24 cellular contexts compared by ENCODE assay signal in genomic region chrX:16155586-16155985, GRCh38. TPM values are rescaled to one million over a fixed set of nuclear protein-coding genes. Genes with fewer than 3 reads are reported as not detected.
"Had no signal": no experiment of that assay in that cellular context is flagged by ENCODE, and none has a peak within 500 bp of the region (broad histone marks: within the 10 kb centered on the region; RNA-seq: fewer than 3 reads in every experiment).

No MANE protein-coding gene starts in this region.

- ATAC-seq: activated CD8-positive, alpha-beta T cell treated with anti-CD3 and anti-CD28 coated beads, Interleukin-2, amount 10 ng/mL, durations not matched to agents 7 days and 5 days; left colon; naive thymus-derived CD4-positive, alpha-beta T cell had no signal

- DNase-seq: activated CD4-positive, alpha-beta T cell treated with anti-CD3 and anti-CD28 coated beads for 48 hours; activated CD8-positive, alpha-beta memory T cell treated with anti-CD3 and anti-CD28 coated beads, Interleukin-2, amount 50 U/mL, for 48 hours; activated CD8-positive, alpha-beta T cell treated with anti-CD3 and anti-CD28 coated beads, Interleukin-2, amount 10 ng/mL, durations not matched to agents 7 days and 5 days; activated naive CD4-positive, alpha-beta T cell; aorta; esophagus squamous epithelium; foreskin fibroblast; glutamatergic neuron; left colon; midbrain; naive thymus-derived CD4-positive, alpha-beta T cell; nucleus accumbens; right lobe of liver; spleen; stimulated activated CD4-positive, alpha-beta T cell treated with anti-CD3 and anti-CD28 coated beads, Interleukin-2, amount 100 ng/mL, for 24 hours; stimulated activated naive CD4-positive, alpha-beta T cell treated with Interleukin-2 at 50 U/mL for 16 hours; T1000; upper lobe of left lung; WERI-Rb-1 had no signal

- H3K4me3 ChIP-seq: esophagus squamous epithelium, lung, prostate gland, right lobe of liver, spleen, upper lobe of left lung had no signal

- H3K9me3 ChIP-seq: esophagus squamous epithelium, prostate gland, right lobe of liver, spleen, upper lobe of left lung had no signal

- H3K4me1 Mint-ChIP-seq: naive thymus-derived CD4-positive, alpha-beta T cell had no signal

- H3K4me1 ChIP-seq: esophagus squamous epithelium, prostate gland, right lobe of liver, spleen, upper lobe of left lung had no signal

- H3K27ac Mint-ChIP-seq: activated CD8-positive, alpha-beta T cell treated with anti-CD3 and anti-CD28 coated beads, Interleukin-2, amount 10 ng/mL, durations not matched to agents 7 days and 5 days; naive thymus-derived CD4-positive, alpha-beta T cell had no signal

- H3K36me3 ChIP-seq: esophagus squamous epithelium, prostate gland, right lobe of liver, spleen, upper lobe of left lung, WERI-Rb-1 had no signal

- H3K4me3 Mint-ChIP-seq: activated CD8-positive, alpha-beta T cell treated with anti-CD3 and anti-CD28 coated beads, Interleukin-2, amount 10 ng/mL, durations not matched to agents 7 days and 5 days; naive thymus-derived CD4-positive, alpha-beta T cell had no signal

- H3K27me3 ChIP-seq: esophagus squamous epithelium, right lobe of liver, spleen, upper lobe of left lung had no signal

- H3K36me3 Mint-ChIP-seq: naive thymus-derived CD4-positive, alpha-beta T cell had no signal

- H3K27ac ChIP-seq: esophagus squamous epithelium, prostate gland, right lobe of liver, spleen, upper lobe of left lung, WERI-Rb-1 had no signal

- FAIRE-seq: bronchial epithelial cell, endometrium had no signal

RNA-seq across cellular contexts. Expression of gene MAGEB17, which starts 11.7 kb away (rescaled TPM):
- total RNA-seq: activated CD8-positive, alpha-beta T cell treated with anti-CD3 and anti-CD28 coated beads, Interleukin-2, amount 10 ng/mL, durations not matched to agents 7 days and 5 days; aorta; bronchial epithelial cell; chondrocyte; esophagus squamous epithelium; left colon; lung; naive thymus-derived CD4-positive, alpha-beta T cell; right lobe of liver; upper lobe of left lung had no signal
- polyA plus RNA-seq: aorta; naive thymus-derived CD4-positive, alpha-beta T cell had no signal

RNA-seq across cellular contexts. Expression of gene GRPR, which starts 32.2 kb away (rescaled TPM):
- total RNA-seq: activated CD8-positive, alpha-beta T cell treated with anti-CD3 and anti-CD28 coated beads, Interleukin-2, amount 10 ng/mL, durations not matched to agents 7 days and 5 days; bronchial epithelial cell; esophagus squamous epithelium; right lobe of liver had no signal
- polyA plus RNA-seq: aorta; naive thymus-derived CD4-positive, alpha-beta T cell had no signal
